Comparison of ENCODE assay signal across 1 cellular context in genomic region chr1:172719066-172719627, GRCh38.
TF ChIP-seq lines count a peak whose summit lies in the region.

No MANE protein-coding gene starts in this region.

TF ChIP-seq in H1, 55 proteins besides CTCF, POLR2A, EP300 and RAD21:
- TF ChIP-seq TAF1 (IDR thresholded peaks at IDR 0.05; ENCODE audit: low read depth, low read length) (no peak), RXRA (IDR thresholded peaks at IDR 0.05; ENCODE audit: insufficient read depth, low read depth, low read length) (no peak), CEBPB (IDR thresholded peaks at IDR 0.05; ENCODE audit: low read depth, low read length) (no peak), ATF3 (IDR thresholded peaks at IDR 0.05; ENCODE audit: insufficient read depth, low read depth, low read length) (no peak)
